In the genomic region with DNA sequence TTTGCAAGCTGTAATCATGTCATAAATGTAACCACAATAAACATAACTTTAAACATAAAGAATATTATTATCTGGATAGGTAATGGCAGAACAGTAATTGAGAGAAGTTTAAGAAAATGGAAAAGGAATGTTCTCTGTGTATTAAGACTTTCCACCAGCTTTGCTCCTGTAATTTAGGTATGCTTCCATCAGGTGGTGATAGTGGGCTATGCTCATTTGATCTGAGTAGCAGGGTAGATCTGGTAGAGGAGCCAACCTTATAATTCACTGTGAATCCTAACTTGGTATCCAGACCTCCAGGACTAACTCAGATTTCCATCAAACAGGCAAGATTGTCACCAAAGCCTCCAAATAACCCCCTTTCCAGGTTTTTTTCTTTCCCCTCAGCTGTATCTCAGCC, we compare ENCODE assay signal across 28 cellular contexts.
DNase-seq lines count a peak whose midpoint lies in the region; ATAC-seq and TF ChIP-seq lines count a peak whose summit lies in the region.
"Had no signal": no experiment of that assay in that cellular context is flagged by ENCODE, and none has a peak within 500 bp of the region (broad histone marks: within the 10 kb centered on the region; RNA-seq: fewer than 3 reads in every experiment).

No MANE protein-coding gene starts in this region.

- no peak overlapping the region for H3K4me3 ChIP-seq in SK-N-MC
- H3K4me3 ChIP-seq in tibial artery, result no peak overlapping the region
- H3K4me3 ChIP-seq: ascending aorta, stomach, transverse colon had no signal

- peak overlapping the region; percentile 34 for H3K9ac ChIP-seq in SK-N-MC (ENCODE audit: insufficient read length)
- H3K9ac ChIP-seq: parathyroid adenoma had no signal

- intact Hi-C loops in tibial artery (cut with DNase I; ENCODE audit: low total_unique reads), result no loop called here

- peaks cover 4% of the 10 kb centered on the region for H3K27me3 Mint-ChIP-seq in nephron progenitor cell (ENCODE audit: low read depth, poor library complexity)
- H3K27me3 Mint-ChIP-seq: dendritic cell treated with granulocyte-macrophage colony-stimulating factor and Interleukin-4, amounts not matched to agents 40 ng/mL and 50 ng/mL, for 4 days had no signal

- H3K4me3 Mint-ChIP-seq in nephron progenitor cell, result no peak overlapping the region
- H3K4me3 Mint-ChIP-seq: activated T-helper 1 cell treated with anti-CD3 and anti-CD28 coated beads, Interleukin-12 subunit alpha, Interleukin-12 subunit beta, Interleukin-2, Interleukin-4 antibody, amounts not matched to agents 30 ng/mL and 10 ng/mL and 1 ng/mL, durations not matched to agents 14 hours and 24 hours and 36 hours; dendritic cell treated with granulocyte-macrophage colony-stimulating factor and Interleukin-4, amounts not matched to agents 40 ng/mL and 50 ng/mL, for 4 days; natural killer cell; T-cell had no signal

- no peaks in the 10 kb centered on the region for H3K27me3 ChIP-seq in tibial artery
- H3K27me3 ChIP-seq: ascending aorta, stomach, transverse colon had no signal

- H3K36me3 Mint-ChIP-seq in nephron progenitor cell (ENCODE audit: low read depth), result no peaks in the 10 kb centered on the region
- H3K36me3 Mint-ChIP-seq: natural killer cell, T-cell had no signal

- no peak for ATAC-seq in GM18498 (IDR thresholded peaks at IDR 0.05; ENCODE audit: unreplicated experiment)
- ATAC-seq: left ventricle myocardium superior, natural killer cell, sciatic nerve, T-cell had no signal

- H3K4me1 Mint-ChIP-seq in nephron progenitor cell, result no peaks in the 10 kb centered on the region
- H3K4me1 Mint-ChIP-seq: natural killer cell, T-cell had no signal

- H3K27ac ChIP-seq in SK-N-MC (peak overlapping the region; percentile 91), tibial artery (no peak overlapping the region)
- H3K27ac ChIP-seq: ascending aorta, parathyroid adenoma, stomach, transverse colon had no signal

- TF ChIP-seq CTCF in nephron progenitor cell (IDR thresholded peaks at IDR 0.05), result peak; percentile 17
- TF ChIP-seq CTCF in tibial artery (IDR thresholded peaks at IDR 0.05), result no peak

- no peak overlapping the region for H3K27ac Mint-ChIP-seq in nephron progenitor cell
- H3K27ac Mint-ChIP-seq: activated T-helper 1 cell treated with anti-CD3 and anti-CD28 coated beads, Interleukin-12 subunit alpha, Interleukin-12 subunit beta, Interleukin-2, Interleukin-4 antibody, amounts not matched to agents 30 ng/mL and 10 ng/mL and 1 ng/mL, durations not matched to agents 14 hours and 24 hours and 36 hours; dendritic cell treated with granulocyte-macrophage colony-stimulating factor and Interleukin-4, amounts not matched to agents 40 ng/mL and 50 ng/mL, for 4 days; natural killer cell; T-cell had no signal

- H3K9me3 Mint-ChIP-seq in nephron progenitor cell, result peaks cover 27% of the 10 kb centered on the region
- H3K9me3 Mint-ChIP-seq: dendritic cell treated with granulocyte-macrophage colony-stimulating factor and Interleukin-4, amounts not matched to agents 40 ng/mL and 50 ng/mL, for 4 days; natural killer cell had no signal

- H3K36me3 ChIP-seq in SK-N-MC (ENCODE audit: insufficient read depth, low read length) (no peaks in the 10 kb centered on the region), tibial artery (no peaks in the 10 kb centered on the region)
- H3K36me3 ChIP-seq: ascending aorta, stomach, transverse colon had no signal

- no peaks in the 10 kb centered on the region for H3K9me3 ChIP-seq in SK-N-MC (ENCODE audit: low read depth, low read length)
- H3K9me3 ChIP-seq in tibial artery, result no peaks in the 10 kb centered on the region
- H3K9me3 ChIP-seq: ascending aorta had no signal

- peak; percentile 3 for DNase-seq in DMS 273 (lab: John Stamatoyannopoulos, UW; ENCODE audit: unreplicated experiment)
- DNase-seq in DMS 273 treated with DMSO at 0.1 percent for 48 hours (lab: John Stamatoyannopoulos, UW), result no peak
- DNase-seq in HT-29 (ENCODE audit: low spot score), result peak; percentile 23
- peak; percentile 70 for DNase-seq in SK-N-MC (ENCODE audit: low read depth, low spot score)
- no peak for DNase-seq in nephron progenitor cell
- no peak for DNase-seq in NCI-H1436 (lab: John Stamatoyannopoulos, UW)
- DNase-seq in tibial artery, result no peak
- DNase-seq: 8988T; activated CD4-positive, alpha-beta T cell treated with anti-CD3 and anti-CD28 coated beads for 48 hours; activated naive CD4-positive, alpha-beta T cell treated with anti-CD3 and anti-CD28 coated beads, Interleukin-2, amount 50 U/mL, for 16 hours; caudate nucleus; HCEC 1CT; Kasumi-1; left ventricle myocardium superior; midbrain; natural killer cell; NCI-H1105 treated with DMSO at 0.1 percent for 48 hours; NCI-H2081 treated with DMSO at 0.1 percent for 48 hours; NCI-H510A treated with DMSO at 0.1 percent for 48 hours; stomach; T-cell; transverse colon had no signal

- H3K4me1 ChIP-seq in tibial artery, result no peaks in the 10 kb centered on the region
- H3K4me1 ChIP-seq: ascending aorta, parathyroid adenoma, stomach, transverse colon had no signal

Comparison
In these comparisons a context has a peak if more than half of its experiments do, and no peak if none do; other contexts are left out.
1. DNase-seq: peak in DMS 273 (single experiment), HT-29 (single experiment) and SK-N-MC (single experiment); none in DMS 273 treated with DMSO at 0.1 percent for 48 hours (single experiment), nephron progenitor cell (single experiment), NCI-H1436 (single experiment) and tibial artery (0 of 2).